Comparison of ENCODE assay signal across 8 cellular contexts in the genomic region with DNA sequence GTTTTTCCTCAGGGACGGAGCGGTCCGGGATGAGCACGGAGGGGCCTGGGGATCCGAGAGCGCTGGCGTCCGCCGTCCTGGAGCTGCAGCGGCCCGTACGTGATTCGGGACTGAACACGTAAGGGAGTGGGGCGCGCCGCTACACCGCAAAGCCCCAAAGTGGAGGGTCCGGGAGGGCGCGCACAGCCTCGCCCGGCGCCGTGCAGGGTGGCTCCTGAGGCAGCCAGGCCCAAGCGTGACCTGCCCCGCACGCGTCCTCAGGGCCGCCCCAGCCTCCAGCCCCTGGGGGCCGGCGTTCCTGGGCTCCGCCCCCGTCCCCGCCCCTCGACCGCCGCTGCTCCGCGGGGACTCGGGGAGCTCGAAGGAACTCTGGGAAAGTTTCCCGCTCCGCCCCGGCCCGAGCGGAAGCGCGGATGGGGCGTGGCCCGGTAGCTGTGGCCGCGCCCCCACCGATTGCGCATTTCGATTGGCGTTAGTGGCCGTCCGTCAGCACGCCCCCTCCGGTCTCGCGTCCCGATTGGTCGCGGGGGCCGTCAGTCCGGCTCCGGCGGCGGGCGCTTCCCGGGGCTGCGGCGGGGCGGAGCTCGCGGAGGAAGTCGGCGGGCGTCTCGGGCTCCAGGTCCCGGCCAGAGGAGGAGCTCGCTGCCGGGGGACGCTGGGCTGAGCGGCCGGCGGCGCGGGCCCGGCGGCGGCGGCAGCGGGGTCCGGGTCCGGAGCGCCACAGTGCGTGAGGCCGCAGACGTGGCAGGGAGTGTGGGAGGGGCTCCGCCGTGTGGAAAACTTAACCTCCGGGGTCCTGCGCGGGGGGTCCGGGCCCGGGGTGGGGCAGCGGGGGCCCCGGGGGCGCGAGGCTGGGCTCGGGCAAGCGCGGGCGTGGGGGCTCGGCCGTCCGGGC. TPM values are rescaled to one million over a fixed set of nuclear protein-coding genes. Genes with fewer than 3 reads are reported as not detected.
DNase-seq lines count a peak whose midpoint lies in the region; ATAC-seq, FAIRE-seq and TF ChIP-seq lines count a peak whose summit lies in the region.

A gene (minus strand): TSS at position 270 of the 895 bp plus-strand sequence. CDS start 539 bp downstream, outside the sequence.
A gene (plus strand): TSS at position 620 of the 895 bp plus-strand sequence. CDS start 103 bp downstream, at position 723.

- DNase-seq in COR-L47 (lab: John Stamatoyannopoulos, UW) (peak; percentile 88), HT1080 (ENCODE audit: low read depth) (peak; percentile 98), NOMO-1 (lab: John Stamatoyannopoulos, UW; ENCODE audit: unreplicated experiment in 2 of 2) (peak; percentile 93 to 96), H1 (ENCODE audit: low read depth in 1 of 2, low spot score in 2 of 2) (peak; percentile 92 to 99), mesendoderm (peak; percentile 99)
- peak; percentile 97 for DNase-seq in activated CD8-positive, alpha-beta memory T cell treated with anti-CD3 and anti-CD28 coated beads, Interleukin-2, amount 10 ng/mL, durations not matched to agents 7 days and 5 days
- peak; percentile 98 for DNase-seq in stimulated activated CD8-positive, alpha-beta memory T cell treated with anti-CD3 and anti-CD28 coated beads, Interleukin-12 subunit alpha, Interleukin-12 subunit beta, amount 100 ng/mL, for 4 hours (ENCODE audit: low read depth)

- H3K4me1 ChIP-seq in H1 (replicated peaks in 1 of 4; ENCODE audit: control insufficient read depth in 3 of 4, insufficient read depth in 4 of 4, low read length in 3 of 4) = peaks cover 5 to 14% (median 5%) of the 10 kb centered on the region in 4 experiments; a peak in 6 of 7 replicates
- H3K4me1 ChIP-seq in mesendoderm (ENCODE audit: control insufficient read depth, low read depth, low read length) = peaks cover 4% of the 10 kb centered on the region

- H4K5ac ChIP-seq in H1 (ENCODE audit: insufficient read length, low read depth, low read length) (peak within 1 kb of the TSS; percentile 87), mesendoderm (ENCODE audit: low read length) (no peak within 1 kb of the TSS)

- no peak for TF ChIP-seq CTCF in H1 (IDR thresholded peaks at IDR 0.05; ENCODE audit: control extremely low read depth in 1 of 3, insufficient read depth in 1 of 3, low read depth in 1 of 3, low read length in 3 of 3)

- peak within 1 kb of the TSS; percentile 69 to 98 (median 80) for H3K4me3 ChIP-seq in H1 (ENCODE audit: extremely low read depth in 1 of 4, insufficient read depth in 2 of 4, low read depth in 3 of 4, low read length in 4 of 4)
- H3K4me3 ChIP-seq in mesendoderm (ENCODE audit: low read length) = peak within 1 kb of the TSS; percentile 74

- H3K27me3 ChIP-seq in H1 (replicated peaks in 1 of 4; ENCODE audit: control insufficient read depth in 3 of 4, extremely low read depth in 1 of 4, insufficient read depth in 3 of 4, low read length in 3 of 4) (no peaks in the 10 kb centered on the region; a peak in 1 of 7 replicates), mesendoderm (ENCODE audit: insufficient read depth, low read length, poor library complexity) (no peaks in the 10 kb centered on the region)

- H2BK20ac ChIP-seq in H1 (ENCODE audit: low read length) = no peak within 1 kb of the TSS

- peak within 1 kb of the TSS; percentile 76 for H3K4me3 Mint-ChIP-seq in activated CD8-positive, alpha-beta memory T cell treated with anti-CD3 and anti-CD28 coated beads, Interleukin-2, amount 10 ng/mL, durations not matched to agents 7 days and 5 days

- FAIRE-seq in H1 (lab: Jason Lieb, UNC) = no peak

- WGBS in H1 (ENCODE audit: extremely low coverage in 1 of 2, insufficient coverage in 1 of 2, insufficient read length in 1 of 2, insufficient replicate concordance in 2 of 2, low coverage in 1 of 2, low lambda C conversion rate in 2 of 2, missing lambda C conversion rate in 1 of 2), 2 experiments = 1% methylated on average over 76 of the region's 120 CpGs; no CpG with 5 or more reads in 1 of the 2 experiments
- no CpG with 5 or more reads among the region's 120 CpGs for WGBS in mesendoderm (ENCODE audit: extremely low coverage, insufficient coverage, low lambda C conversion rate)

- H3K27ac ChIP-seq in H1 (ENCODE audit: low read depth, low read length) (0 out of 2 replicates have a peak within 1 kb of the TSS, but pooled peaks have one; percentile 46), mesendoderm (ENCODE audit: low read depth, low read length) (peak within 1 kb of the TSS; percentile 70)

- H3K4me1 Mint-ChIP-seq in activated CD8-positive, alpha-beta memory T cell treated with anti-CD3 and anti-CD28 coated beads, Interleukin-2, amount 10 ng/mL, durations not matched to agents 7 days and 5 days = peaks cover 42% of the 10 kb centered on the region

- peaks cover 23% of the 10 kb centered on the region for H3K36me3 Mint-ChIP-seq in activated CD8-positive, alpha-beta memory T cell treated with anti-CD3 and anti-CD28 coated beads, Interleukin-2, amount 10 ng/mL, durations not matched to agents 7 days and 5 days

- H3K79me2 ChIP-seq in H1 (ENCODE audit: control insufficient read depth in 1 of 2, insufficient read depth in 2 of 2, low read length in 2 of 2) = peaks cover 8 to 56% of the 10 kb centered on the region in 2 experiments
- H3K79me2 ChIP-seq in mesendoderm (ENCODE audit: control insufficient read depth, insufficient read depth, low read length) = peaks cover 26% of the 10 kb centered on the region

- H2BK5ac ChIP-seq in H1 (ENCODE audit: low read depth, low read length) (peak within 1 kb of the TSS; percentile 68; the same call in 1 of the 2 replicates), mesendoderm (ENCODE audit: low read length) (peak within 1 kb of the TSS; percentile 55)

- H3K4me2 ChIP-seq in H1 (ENCODE audit: insufficient read depth in 1 of 2, low read depth in 2 of 2, low read length in 2 of 2) (peak within 1 kb of the TSS; percentile 96 to 100), mesendoderm (ENCODE audit: low read length) (peak within 1 kb of the TSS; percentile 92)

- peak; percentile 79 for ATAC-seq in GM21367 (IDR thresholded peaks at IDR 0.05; ENCODE audit: unreplicated experiment)
- ATAC-seq in activated CD8-positive, alpha-beta memory T cell treated with anti-CD3 and anti-CD28 coated beads, Interleukin-2, amount 10 ng/mL, durations not matched to agents 7 days and 5 days = peak; percentile 88

- no peaks in the 10 kb centered on the region for H3K27me3 Mint-ChIP-seq in activated CD8-positive, alpha-beta memory T cell treated with anti-CD3 and anti-CD28 coated beads, Interleukin-2, amount 10 ng/mL, durations not matched to agents 7 days and 5 days

- POLR2A ChIA-PET in H1 (lab: Charles Lee; ENCODE audit: partially characterized antibody) = interaction anchor here (0.7 to 4.4 kb wide), 11 partner anchors 13 to 114 kb away, joined by 3 to 21 read pairs (median 12); a partner anchor contains a TSS

- no peak for TF ChIP-seq RAD21 in H1 (IDR thresholded peaks at IDR 0.05 in 1 of 2, conservative IDR thresholded peaks at IDR 0.05 in 1 of 2; ENCODE audit: low read depth in 2 of 2, low read length in 2 of 2)

- H2AFZ ChIP-seq in H1 (ENCODE audit: low read length) = peak within 1 kb of the TSS; percentile 45; the same call in 1 of the 2 replicates

- CTCF ChIA-PET in activated CD8-positive, alpha-beta memory T cell treated with anti-CD3 and anti-CD28 coated beads, Interleukin-2, amount 10 ng/mL, durations not matched to agents 7 days and 5 days (lab: Charles Lee) = interaction anchor here (0.5 to 2.8 kb wide), 12 partner anchors 11 to 1521 kb away, joined by 3 to 10 read pairs (median 3); a partner anchor contains a TSS
- CTCF ChIA-PET in H1 (lab: Charles Lee; ENCODE audit: partially characterized antibody) = interaction anchor here (0.6 to 4.2 kb wide), 3 partner anchors 16 to 1613 kb away, joined by 3 to 25 read pairs (median 3); no protein-coding TSS in a partner anchor

- H2BK15ac ChIP-seq in H1 (ENCODE audit: low read length) (no peak within 1 kb of the TSS), mesendoderm (replicated peaks; ENCODE audit: low read depth) (no peak within 1 kb of the TSS)

- H4K8ac ChIP-seq in H1 (ENCODE audit: extremely low read depth, insufficient read depth, low read length) = peak within 1 kb of the TSS; percentile 97
- no peak within 1 kb of the TSS for H4K8ac ChIP-seq in mesendoderm (ENCODE audit: low read depth, low read length)

- no peak for TF ChIP-seq EP300 in H1 (IDR thresholded peaks at IDR 0.05; ENCODE audit: borderline replicate concordance in 1 of 2, low read depth in 2 of 2, low read length in 2 of 2)

- H4K91ac ChIP-seq in H1 (replicated peaks; ENCODE audit: insufficient read length, low read length) = peak within 1 kb of the TSS; percentile 23

- H3K23me2 ChIP-seq in H1 (ENCODE audit: low read depth, low read length) = peaks cover 13% of the 10 kb centered on the region

- H3K36me3 ChIP-seq in H1 (ENCODE audit: control insufficient read depth in 2 of 4, insufficient read depth in 4 of 4, low read length in 3 of 4) (peaks cover 2 to 42% (median 12%) of the 10 kb centered on the region in 4 experiments; a peak in 5 of 8 replicates), mesendoderm (ENCODE audit: control insufficient read depth, insufficient read depth, low read length) (peaks cover 2% of the 10 kb centered on the region)

- peak within 1 kb of the TSS; percentile 93 for H3K18ac ChIP-seq in H1 (ENCODE audit: extremely low read depth, low read length)
- H3K18ac ChIP-seq in mesendoderm (ENCODE audit: low read length) = peak within 1 kb of the TSS; percentile 98

- peak within 1 kb of the TSS; percentile 66 to 91 (median 78) for H3K9ac ChIP-seq in H1 (replicated peaks in 1 of 4; ENCODE audit: extremely low read depth in 1 of 4, low read depth in 3 of 4, low read length in 3 of 4)
- peak within 1 kb of the TSS; percentile 93 for H3K9ac ChIP-seq in mesendoderm (ENCODE audit: low read length)

- H3K14ac ChIP-seq in H1 (ENCODE audit: insufficient read length) = no peak within 1 kb of the TSS

- H3K4ac ChIP-seq in H1 (replicated peaks; ENCODE audit: insufficient read length, low read depth, low read length) (no peak within 1 kb of the TSS), mesendoderm (ENCODE audit: low read depth, low read length) (peak within 1 kb of the TSS; percentile 97)

- peaks cover 21% of the 10 kb centered on the region for H3K79me1 ChIP-seq in H1 (ENCODE audit: low read depth, low read length)
- H3K79me1 ChIP-seq in mesendoderm (ENCODE audit: low read length) = peaks cover 22% of the 10 kb centered on the region

- H3K23ac ChIP-seq in H1 (ENCODE audit: insufficient read length) (no peak within 1 kb of the TSS), mesendoderm (ENCODE audit: low read length) (peak within 1 kb of the TSS; percentile 94)

- H3K56ac ChIP-seq in H1 (replicated peaks; ENCODE audit: insufficient read length, low read depth, low read length) (peak within 1 kb of the TSS; percentile 57), mesendoderm (ENCODE audit: low read length) (peak within 1 kb of the TSS; percentile 98)

- no peak within 1 kb of the TSS for H2BK120ac ChIP-seq in H1 (replicated peaks; ENCODE audit: low read depth, low read length)
- H2BK120ac ChIP-seq in mesendoderm (ENCODE audit: low read depth, low read length) = peak within 1 kb of the TSS; percentile 86

- H3K27ac Mint-ChIP-seq in activated CD8-positive, alpha-beta memory T cell treated with anti-CD3 and anti-CD28 coated beads, Interleukin-2, amount 10 ng/mL, durations not matched to agents 7 days and 5 days = peak within 1 kb of the TSS; percentile 41

- no peaks in the 10 kb centered on the region for H3K9me3 Mint-ChIP-seq in activated CD8-positive, alpha-beta memory T cell treated with anti-CD3 and anti-CD28 coated beads, Interleukin-2, amount 10 ng/mL, durations not matched to agents 7 days and 5 days (ENCODE audit: low read depth)

- no peak within 1 kb of the TSS for H2AK5ac ChIP-seq in H1 (ENCODE audit: low read depth, low read length)
- no peak within 1 kb of the TSS for H2AK5ac ChIP-seq in mesendoderm (ENCODE audit: low read length)

- peak; percentile 51 to 81 for TF ChIP-seq POLR2A in H1 (IDR thresholded peaks at IDR 0.05; ENCODE audit: control extremely low read depth in 1 of 2, low read depth in 2 of 2, low read length in 2 of 2)

- no peaks in the 10 kb centered on the region for H3K9me3 ChIP-seq in H1 (ENCODE audit: insufficient read depth in 2 of 2, low read depth in 1 of 2, low read length in 1 of 2)

- H2BK12ac ChIP-seq in H1 (ENCODE audit: low read depth, low read length) = no peak within 1 kb of the TSS

- peaks cover 14 to 22% of the 10 kb centered on the region in 2 experiments for H4K20me1 ChIP-seq in H1 (replicated peaks in 1 of 2; ENCODE audit: control insufficient read depth in 1 of 2, insufficient read depth in 2 of 2, low read length in 2 of 2)

RNA-seq across cellular contexts. Expression of the first gene that starts in this region (rescaled TPM):
- total RNA-seq in HT1080 (2014; rRNA removed; shearing (Covaris generic)) = 10.1 and 13.5 TPM in 2 replicates
- polyA plus RNA-seq in HT1080 (2015; cell fraction: cytosol; rRNA removed) = 8.3 and 9.2 TPM in 2 replicates
- polyA plus RNA-seq in HT1080 (2015; cell fraction: nucleus; rRNA removed) = 14.6 and 17.8 TPM in 2 replicates
- 1 to 10 TPM; 4.6 to 4.7 TPM for total RNA-seq in activated CD8-positive, alpha-beta memory T cell treated with anti-CD3 and anti-CD28 coated beads, Interleukin-2, amount 10 ng/mL, durations not matched to agents 7 days and 5 days
- 7.7 and 8.2 TPM in 2 replicates for total RNA-seq in H1 (2021; fragmentation: NEBNext Ultra II Directional; extraction: Animal tissue kit (Norgen Biotek cat#: 25700))
- 12.7 and 14.2 TPM in 2 replicates for polyA plus RNA-seq in H1 (2011; rRNA removed)
- 12.0 TPM for polyA plus RNA-seq in H1 (2011; cell fraction: cytosol; rRNA removed)
- polyA plus RNA-seq in H1 (2011; cell fraction: nucleus; rRNA removed) = 29.1 TPM
- 4.8 to 9.1 TPM (median 8.1 TPM) in 4 replicates for polyA plus RNA-seq in H1 (2012, experiment 1 of 2)
- 4.8 TPM for polyA plus RNA-seq in H1 (2012, experiment 2 of 2)
- 5.5 TPM for polyA plus RNA-seq in H1 (2013, experiment 1 of 2)
- polyA plus RNA-seq in H1 (2013, experiment 2 of 2) = 5.1 TPM
- polyA minus RNA-seq in H1 (2011; rRNA and poly(A)+ RNA removed) = 19.9 and 35.7 TPM in 2 replicates
- 10.9 TPM for polyA minus RNA-seq in H1 (2011; cell fraction: cytosol; rRNA and poly(A)+ RNA removed)
- 28.6 TPM for polyA minus RNA-seq in H1 (2011; cell fraction: nucleus; rRNA and poly(A)+ RNA removed)
- 3.2 TPM for polyA plus RNA-seq in mesendoderm (2013, experiment 1 of 2)
- 3.1 TPM for polyA plus RNA-seq in mesendoderm (2013, experiment 2 of 2)

RNA-seq across cellular contexts. Expression of the second gene that starts in this region (rescaled TPM):
- total RNA-seq in HT1080 (2014; rRNA removed; shearing (Covaris generic)) = 66.5 and 77.0 TPM in 2 replicates
- polyA plus RNA-seq in HT1080 (2015; cell fraction: cytosol; rRNA removed) = 58.4 and 61.8 TPM in 2 replicates
- polyA plus RNA-seq in HT1080 (2015; cell fraction: nucleus; rRNA removed) = 86.4 and 91.6 TPM in 2 replicates
- total RNA-seq in activated CD8-positive, alpha-beta memory T cell treated with anti-CD3 and anti-CD28 coated beads, Interleukin-2, amount 10 ng/mL, durations not matched to agents 7 days and 5 days = 10 to 100 TPM; 55.1 to 66.3 TPM
- 49.0 and 51.8 TPM in 2 replicates for total RNA-seq in H1 (2021; fragmentation: NEBNext Ultra II Directional; extraction: Animal tissue kit (Norgen Biotek cat#: 25700))
- 31.1 and 42.2 TPM in 2 replicates for polyA plus RNA-seq in H1 (2011; rRNA removed)
- 40.1 TPM for polyA plus RNA-seq in H1 (2011; cell fraction: cytosol; rRNA removed)
- 131 TPM for polyA plus RNA-seq in H1 (2011; cell fraction: nucleus; rRNA removed)
- 34.3 to 44.6 TPM (median 42.2 TPM) in 4 replicates for polyA plus RNA-seq in H1 (2012, experiment 1 of 2)
- polyA plus RNA-seq in H1 (2012, experiment 2 of 2) = 10.6 TPM
- 23.4 TPM for polyA plus RNA-seq in H1 (2013, experiment 1 of 2)
- 22.8 TPM for polyA plus RNA-seq in H1 (2013, experiment 2 of 2)
- 125 TPM in 2 replicates for polyA minus RNA-seq in H1 (2011; rRNA and poly(A)+ RNA removed)
- 54.8 TPM for polyA minus RNA-seq in H1 (2011; cell fraction: cytosol; rRNA and poly(A)+ RNA removed)
- 104 TPM for polyA minus RNA-seq in H1 (2011; cell fraction: nucleus; rRNA and poly(A)+ RNA removed)
- 16.0 TPM for polyA plus RNA-seq in mesendoderm (2013, experiment 1 of 2)
- 16.8 TPM for polyA plus RNA-seq in mesendoderm (2013, experiment 2 of 2)

Comparison
In these comparisons a context has a peak if more than half of its experiments do, and no peak if none do; other contexts are left out.
1. Peak in every context shown above with its lines: DNase-seq, ATAC-seq, H3K4me3 ChIP-seq and H3K27ac ChIP-seq.